Comparison of ENCODE assay signal across 39 cellular contexts in the genomic region with DNA sequence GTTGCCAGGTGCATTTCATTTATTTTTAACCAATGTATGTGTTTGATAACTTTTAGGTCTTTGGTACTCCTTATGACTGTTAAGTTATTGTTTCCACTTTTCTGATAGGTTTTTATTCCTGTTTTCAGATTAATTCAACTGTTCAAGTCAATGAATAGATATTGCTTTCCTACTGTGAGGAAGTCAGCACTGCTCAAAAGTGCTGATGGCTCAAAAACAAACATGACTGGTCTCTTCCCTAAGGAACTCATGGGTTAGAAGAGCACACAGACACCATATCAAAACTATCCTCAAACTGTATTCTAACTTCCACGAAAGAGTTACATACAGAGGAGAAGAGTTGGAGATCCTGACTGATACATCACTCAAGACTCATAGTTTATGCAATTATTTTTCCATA. TPM values are rescaled to one million over a fixed set of nuclear protein-coding genes. Genes with fewer than 3 reads are reported as not detected.
"Had no signal": no experiment of that assay in that cellular context is flagged by ENCODE, and none has a peak within 500 bp of the region (broad histone marks: within the 10 kb centered on the region; RNA-seq: fewer than 3 reads in every experiment).

No MANE protein-coding gene starts in this region.

- H3K27ac ChIP-seq: adrenal gland, ascending aorta, body of pancreas, brain microvascular endothelial cell, breast epithelium, cardiac muscle cell had no signal

- H3K4me1 ChIP-seq: adrenal gland, ascending aorta, body of pancreas, breast epithelium had no signal

- DNase-seq: activated effector memory CD4-positive, alpha-beta T cell treated with anti-CD3 and anti-CD28 coated beads, Interleukin-2, amount 50 U/mL, for 16 hours; activated effector memory CD4-positive, alpha-beta T cell treated with Interleukin-2 at 50 U/mL for 16 hours; activated gamma-delta T cell; activated gamma-delta T cell treated with Interleukin-2 at 50 U/mL for 16 hours; activated naive CD4-positive, alpha-beta T cell; activated naive CD4-positive, alpha-beta T cell treated with anti-CD3 and anti-CD28 coated beads for 36 hours; activated naive CD4-positive, alpha-beta T cell treated with anti-CD3 and anti-CD28 coated beads, Interleukin-2, amount 10 ng/mL, durations not matched to agents 7 days and 5 days; activated naive CD4-positive, alpha-beta T cell treated with anti-CD3 and anti-CD28 coated beads, Interleukin-2, amount 50 U/mL, for 16 hours; activated naive CD4-positive, alpha-beta T cell treated with Interleukin-2 at 50 U/mL for 16 hours; activated naive CD8-positive, alpha-beta T cell treated with anti-CD3 and anti-CD28 coated beads for 36 hours; activated naive CD8-positive, alpha-beta T cell treated with anti-CD3 and anti-CD28 coated beads, Interleukin-2, amount 10 ng/mL, durations not matched to agents 7 days and 5 days; activated naive CD8-positive, alpha-beta T cell treated with anti-CD3 and anti-CD28 coated beads, Interleukin-2, amount 50 U/mL, for 24 hours; activated T-cell treated with anti-CD3 and anti-CD28 coated beads, Interleukin-2, amount 50 U/mL, for 1 hour; activated T-cell treated with anti-CD3 and anti-CD28 coated beads, Interleukin-2, amount 50 U/mL, for 24 hours; activated T-cell treated with anti-CD3 and anti-CD28 coated beads, Interleukin-2, amount 50 U/mL, for 4 hours; activated T-cell treated with anti-CD3 and anti-CD28 coated beads, Interleukin-2, amount 50 U/mL, for 48 hours; activated T-cell treated with anti-CD3 and anti-CD28 coated beads, Interleukin-2, amount 50 U/mL, for 72 hours; adrenal gland; amniotic stem cell; amygdala; anterior cingulate cortex; aorta; body of pancreas; brain microvascular endothelial cell; caudate nucleus; central memory CD4-positive, alpha-beta T cell; cerebellar nuclear complex had no signal

- H3K9me3 ChIP-seq: adrenal gland, ascending aorta, body of pancreas, breast epithelium had no signal

- H3K4me3 ChIP-seq: adrenal gland, ascending aorta, body of pancreas, breast epithelium, cardiac muscle cell had no signal

- H3K36me3 ChIP-seq: adrenal gland, ascending aorta, brain microvascular endothelial cell, breast epithelium, cardiac muscle cell had no signal

- FAIRE-seq: astrocyte, bronchial epithelial cell had no signal

- H3K27me3 ChIP-seq: adrenal gland, ascending aorta, body of pancreas, brain microvascular endothelial cell, cardiac muscle cell had no signal

- ATAC-seq: activated naive CD4-positive, alpha-beta T cell treated with anti-CD3 and anti-CD28 coated beads, Interleukin-2, amount 50 U/mL, for 72 hours; activated naive CD8-positive, alpha-beta T cell treated with anti-CD3 and anti-CD28 coated beads, Interleukin-2, amount 50 U/mL, for 24 hours; activated T-cell treated with anti-CD3 and anti-CD28 coated beads, Interleukin-2, amount 50 U/mL, for 4 hours; activated T-cell treated with anti-CD3 and anti-CD28 coated beads, Interleukin-2, amount 50 U/mL, for 72 hours; activated T-helper 17 cell treated with anti-CD3 and anti-CD28 coated beads, Interleukin-2, amount 50 U/mL, for 72 hours; body of pancreas had no signal

RNA-seq across cellular contexts. Expression of a gene that starts 39.9 kb away (rescaled TPM):
- total RNA-seq: activated naive CD4-positive, alpha-beta T cell treated with anti-CD3 and anti-CD28 coated beads for 36 hours; activated naive CD4-positive, alpha-beta T cell treated with anti-CD3 and anti-CD28 coated beads, Interleukin-2, amount 50 U/mL, for 72 hours; activated naive CD8-positive, alpha-beta T cell treated with anti-CD3 and anti-CD28 coated beads for 36 hours; activated naive CD8-positive, alpha-beta T cell treated with anti-CD3 and anti-CD28 coated beads, Interleukin-2, amount 10 ng/mL, durations not matched to agents 7 days and 5 days; activated T-cell treated with anti-CD3 and anti-CD28 coated beads, Interleukin-2, amount 50 U/mL, for 72 hours; activated T-helper 1 cell treated with anti-CD3 and anti-CD28 coated beads, Interleukin-12 subunit alpha, Interleukin-12 subunit beta, Interleukin-2, Interleukin-4 antibody, amounts not matched to agents 30 ng/mL and 10 ng/mL and 1 ng/mL, durations not matched to agents 14 hours and 24 hours and 36 hours; activated T-helper 17 cell treated with anti-CD3 and anti-CD28 coated beads, Interleukin-2, amount 50 U/mL, for 72 hours; activated T-helper 2 cell treated with anti-CD3 and anti-CD28 coated beads, Interferon-gamma antibody, Interleukin-2, Interleukin-4, amounts not matched to agents 10 μg/mL and 5 μg/mL and 100 μg/mL, durations not matched to agents 14 hours and 24 hours and 36 hours; ascending aorta; astrocyte; breast epithelium; bronchial epithelial cell; cardiac muscle cell; cardiac septum; cerebellum; chondrocyte had no signal
- polyA plus RNA-seq: cardiac muscle cell had no signal
